ENCODE assay signal across 18 cellular contexts in the genomic region with DNA sequence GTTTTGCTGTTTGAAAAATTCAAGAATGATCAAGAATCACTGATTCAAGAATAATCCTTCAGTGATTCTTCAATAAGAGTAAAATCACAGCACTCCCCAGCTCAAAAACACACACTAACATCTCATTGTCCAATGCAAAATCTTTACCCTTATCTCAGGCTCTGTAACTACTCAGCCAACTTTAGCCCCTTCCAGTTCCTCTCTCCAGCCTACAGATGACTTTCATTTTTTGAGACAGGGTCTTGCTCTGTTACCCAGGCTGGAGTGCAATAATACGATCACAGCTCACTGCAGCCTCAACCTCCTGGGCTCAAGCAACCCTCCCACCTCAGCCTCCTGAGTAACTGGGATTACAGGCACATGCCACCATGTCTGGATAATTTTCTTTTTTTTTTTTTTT. TPM values are rescaled to one million over a fixed set of nuclear protein-coding genes. Genes with fewer than 3 reads are reported as not detected.
DNase-seq lines count a peak whose midpoint lies in the region; ATAC-seq, FAIRE-seq and TF ChIP-seq lines count a peak whose summit lies in the region.
"Had no signal": no experiment of that assay in that cellular context is flagged by ENCODE, and none has a peak within 500 bp of the region (broad histone marks: within the 10 kb centered on the region; RNA-seq: fewer than 3 reads in every experiment).

No MANE protein-coding gene starts in this region.

- H3K4me1 ChIP-seq in kidney (ENCODE audit: control insufficient read depth in 1 of 2, insufficient read depth in 1 of 2, low read depth in 1 of 2, low read length in 2 of 2) (peaks cover 22 to 30% of the 10 kb centered on the region in 2 donors), thoracic aorta (ENCODE audit: control insufficient read depth in 1 of 2, low read depth in 2 of 2) (peaks cover 59 to 91% of the 10 kb centered on the region in 2 donors)

- intact Hi-C loops in kidney (cut with DNase I) = no loop called here

- TF ChIP-seq CTCF in kidney (IDR thresholded peaks at IDR 0.05; ENCODE audit: borderline replicate concordance, extremely low read depth, insufficient read depth) (no peak), thoracic aorta (IDR thresholded peaks at IDR 0.05) (no peak)

- peaks cover 14 to 30% of the 10 kb centered on the region in 2 donors for H3K36me3 Mint-ChIP-seq in activated T-cell treated with anti-CD3 and anti-CD28 coated beads, Interleukin-2, amount 50 U/mL, for 72 hours (ENCODE audit: insufficient read depth in 2 of 2)
- peaks cover 93% of the 10 kb centered on the region for H3K36me3 Mint-ChIP-seq in activated T-helper 17 cell treated with anti-CD3 and anti-CD28 coated beads, Interleukin-2, amount 50 U/mL, for 72 hours (ENCODE audit: low read depth)

- H3K4me3 ChIP-seq in kidney (ENCODE audit: low read length in 2 of 2) (no peak overlapping the region), thoracic aorta (peak overlapping the region; percentile 38)
- H3K4me3 ChIP-seq: esophagus squamous epithelium had no signal

- peaks cover 90% of the 10 kb centered on the region for H3K4me1 Mint-ChIP-seq in activated T-cell treated with anti-CD3 and anti-CD28 coated beads, Interleukin-2, amount 50 U/mL, for 72 hours (ENCODE audit: low read depth)
- peaks cover 61% of the 10 kb centered on the region for H3K4me1 Mint-ChIP-seq in activated T-helper 17 cell treated with anti-CD3 and anti-CD28 coated beads, Interleukin-2, amount 50 U/mL, for 72 hours

- FAIRE-seq in kidney (lab: Jason Lieb, UNC) = no peak
- FAIRE-seq: islet of Langerhans had no signal

- H3K9me3 Mint-ChIP-seq in activated T-cell treated with anti-CD3 and anti-CD28 coated beads, Interleukin-2, amount 50 U/mL, for 72 hours = no peaks in the 10 kb centered on the region
- no peaks in the 10 kb centered on the region for H3K9me3 Mint-ChIP-seq in activated T-helper 17 cell treated with anti-CD3 and anti-CD28 coated beads, Interleukin-2, amount 50 U/mL, for 72 hours

- DNase-seq in activated T-cell treated with anti-CD3 and anti-CD28 coated beads, Interleukin-2, amount 50 U/mL, for 72 hours = no peak
- DNase-seq in activated T-cell treated with anti-CD3 and anti-CD28 coated beads, Interleukin-2, amount 50 U/mL, for 48 hours = no peak
- DNase-seq in kidney = no peak
- DNase-seq in thoracic aorta (ENCODE audit: low spot score) = no peak
- no peak for DNase-seq in stimulated activated CD4-positive, alpha-beta T cell treated with anti-CD3 and anti-CD28 coated beads, Interleukin-1b, Interleukin-23, amount 100 ng/mL, for 48 hours
- DNase-seq: activated CD4-positive, CD25-positive, alpha-beta regulatory T cell; cortex of kidney; esophagus squamous epithelium; head of caudate nucleus; KBM-7; NCI-H2171; RPMI8226; stimulated activated CD4-positive, alpha-beta T cell treated with anti-CD3 and anti-CD28 coated beads, Interleukin-4, amount 100 ng/mL, for 4 hours had no signal

- no peak overlapping the region for H3K9ac ChIP-seq in kidney (ENCODE audit: low read length in 2 of 2)

- H3K27ac ChIP-seq in kidney (ENCODE audit: low read depth in 2 of 2, low read length in 2 of 2) = peak overlapping the region; percentile 68
- H3K27ac ChIP-seq in thoracic aorta = peak overlapping the region; percentile 83
- H3K27ac ChIP-seq: HL-60 had no signal

- H3K4me3 Mint-ChIP-seq in activated T-cell treated with anti-CD3 and anti-CD28 coated beads, Interleukin-2, amount 50 U/mL, for 72 hours = peak overlapping the region; percentile 44 to 71
- peak overlapping the region; percentile 72 for H3K4me3 Mint-ChIP-seq in activated T-helper 17 cell treated with anti-CD3 and anti-CD28 coated beads, Interleukin-2, amount 50 U/mL, for 72 hours

- ATAC-seq in activated T-cell treated with anti-CD3 and anti-CD28 coated beads, Interleukin-2, amount 50 U/mL, for 72 hours (replicated peaks in 1 of 2) = no peak
- no peak for ATAC-seq in activated T-helper 17 cell treated with anti-CD3 and anti-CD28 coated beads, Interleukin-2, amount 50 U/mL, for 72 hours (replicated peaks)
- ATAC-seq in thoracic aorta (ENCODE audit: insufficient number of reproducible peaks, low FRiP score, low read depth) (no peak), GM18907 (IDR thresholded peaks at IDR 0.05; ENCODE audit: unreplicated experiment) (no peak), GM21515 (IDR thresholded peaks at IDR 0.05; ENCODE audit: unreplicated experiment) (no peak)

- H3K27me3 ChIP-seq in thoracic aorta (replicated peaks; ENCODE audit: insufficient read depth) = no peaks in the 10 kb centered on the region
- H3K27me3 ChIP-seq: esophagus squamous epithelium had no signal

- peak overlapping the region; percentile 17 for H3K27ac Mint-ChIP-seq in activated T-cell treated with anti-CD3 and anti-CD28 coated beads, Interleukin-2, amount 50 U/mL, for 72 hours
- H3K27ac Mint-ChIP-seq in activated T-helper 17 cell treated with anti-CD3 and anti-CD28 coated beads, Interleukin-2, amount 50 U/mL, for 72 hours = peak overlapping the region; percentile 86

- H3K36me3 ChIP-seq in kidney (ENCODE audit: control insufficient read depth in 1 of 2, insufficient read depth in 2 of 2, low read length in 2 of 2) (no peaks in the 10 kb centered on the region), thoracic aorta (no peaks in the 10 kb centered on the region)
- H3K36me3 ChIP-seq: esophagus squamous epithelium had no signal

- H3K9me3 ChIP-seq in kidney (ENCODE audit: control insufficient read depth in 1 of 2, low read length in 2 of 2) (no peaks in the 10 kb centered on the region), thoracic aorta (no peaks in the 10 kb centered on the region)
- H3K9me3 ChIP-seq: esophagus squamous epithelium had no signal

- no peaks in the 10 kb centered on the region for H3K27me3 Mint-ChIP-seq in activated T-cell treated with anti-CD3 and anti-CD28 coated beads, Interleukin-2, amount 50 U/mL, for 72 hours (ENCODE audit: low read depth)
- H3K27me3 Mint-ChIP-seq in activated T-helper 17 cell treated with anti-CD3 and anti-CD28 coated beads, Interleukin-2, amount 50 U/mL, for 72 hours = no peaks in the 10 kb centered on the region

RNA-seq across cellular contexts. Expression of a gene that starts 25.0 kb away (rescaled TPM):
- total RNA-seq in activated T-cell treated with anti-CD3 and anti-CD28 coated beads, Interleukin-2, amount 50 U/mL, for 72 hours = 100 to 1,000 TPM; 346 to 380 TPM
- 100 to 1,000 TPM; 179 to 429 TPM for total RNA-seq in activated T-helper 17 cell treated with anti-CD3 and anti-CD28 coated beads, Interleukin-2, amount 50 U/mL, for 72 hours
- total RNA-seq in kidney (327 TPM), thoracic aorta (100 to 1,000 TPM; 217 to 360 TPM)
- polyA plus RNA-seq in kidney (ENCODE audit: insufficient read depth, low read depth, low replicate concordance) = 55.6 TPM

RNA-seq across cellular contexts. Expression of a gene that starts 59.8 kb away (rescaled TPM):
- 1 to 10 TPM; 2.4 to 4.3 TPM for total RNA-seq in activated T-cell treated with anti-CD3 and anti-CD28 coated beads, Interleukin-2, amount 50 U/mL, for 72 hours
- 1 to 10 TPM; 2.5 to 6.1 TPM for total RNA-seq in activated T-helper 17 cell treated with anti-CD3 and anti-CD28 coated beads, Interleukin-2, amount 50 U/mL, for 72 hours
- total RNA-seq in kidney = 204 TPM
- 67.1 TPM for polyA plus RNA-seq in kidney (ENCODE audit: insufficient read depth, low read depth, low replicate concordance)
- total RNA-seq in thoracic aorta = 100 to 1,000 TPM; 579 to 938 TPM

Comparison
In these comparisons a context has a peak if more than half of its experiments do, and no peak if none do; other contexts are left out.
1. RNA of a gene that starts 59.8 kb away (total RNA-seq): 579 to 938 TPM in thoracic aorta and 204 TPM in kidney (single experiment); 2.5 to 6.1 TPM in activated T-helper 17 cell treated with anti-CD3 and anti-CD28 coated beads, Interleukin-2, amount 50 U/mL, for 72 hours and 2.4 to 4.3 TPM in activated T-cell treated with anti-CD3 and anti-CD28 coated beads, Interleukin-2, amount 50 U/mL, for 72 hours; every median in the first group is over 10 times any median in the second.